25 cellular contexts compared by ENCODE assay signal in genomic region chr1:94654505-94654904, GRCh38.
A peak's percentile ranks its signal among the peaks of the same experiment; 100 is the strongest.
DNase-seq lines count a peak whose midpoint lies in the region; ATAC-seq, FAIRE-seq and TF ChIP-seq lines count a peak whose summit lies in the region.
"Had no signal": no experiment of that assay in that cellular context is flagged by ENCODE, and none has a peak within 500 bp of the region (broad histone marks: within the 10 kb centered on the region; RNA-seq: fewer than 3 reads in every experiment).

No MANE protein-coding gene starts in this region.

- peak overlapping the region; percentile 95 for H3K18ac ChIP-seq in mesendoderm (ENCODE audit: low read length)

- H3K79me2 ChIP-seq in PC-3 (ENCODE audit: low read length) (no peaks in the 10 kb centered on the region), mesendoderm (ENCODE audit: control insufficient read depth, insufficient read depth, low read length) (no peaks in the 10 kb centered on the region), OCI-LY7 (ENCODE audit: insufficient read depth, low read depth, low read length) (no peaks in the 10 kb centered on the region)

- H3K9ac ChIP-seq in HUES48 (ENCODE audit: low read depth, low read length), result no peak overlapping the region
- H3K9ac ChIP-seq in PC-3 (ENCODE audit: low read length), result no peak overlapping the region
- no peak overlapping the region for H3K9ac ChIP-seq in mesendoderm (ENCODE audit: low read length)
- H3K9ac ChIP-seq: neural progenitor cell had no signal

- peak overlapping the region; percentile 97 for H2BK120ac ChIP-seq in mesendoderm (ENCODE audit: low read depth, low read length)

- intact Hi-C loops in PC-3 (cut with micrococcal nuclease) (loop anchor here (5.0 kb wide), 1 partner anchor 52 kb away; no protein-coding TSS in a partner anchor), OCI-LY7 (cut with micrococcal nuclease; ENCODE audit: unreplicated experiment) (no loop called here)

- FAIRE-seq in bronchial epithelial cell (lab: Jason Lieb, UNC), result no peak
- FAIRE-seq: endothelial cell of umbilical vein, GM18507, urothelium cell line had no signal

- peak overlapping the region; percentile 56 for H3K56ac ChIP-seq in mesendoderm (ENCODE audit: low read length)

- H3K27ac ChIP-seq in HUES48 (ENCODE audit: low read depth, low read length) (peak overlapping the region; percentile 39), PC-3 (ENCODE audit: low read length) (no peak overlapping the region), mesendoderm (ENCODE audit: low read depth, low read length) (peak overlapping the region; percentile 61), OCI-LY7 (ENCODE audit: low read depth, low read length, poor library complexity, severe bottlenecking) (no peak overlapping the region)
- H3K27ac ChIP-seq: C4-2B, neural progenitor cell had no signal

- H4K20me1 ChIP-seq in PC-3 (ENCODE audit: low read length), result no peaks in the 10 kb centered on the region
- no peaks in the 10 kb centered on the region for H4K20me1 ChIP-seq in OCI-LY7 (ENCODE audit: insufficient read depth, low read length)

- H3K23ac ChIP-seq in mesendoderm (ENCODE audit: low read length), result no peak overlapping the region

- DNase-seq in PC-3 (no peak), bronchial epithelial cell (ENCODE audit: low read depth) (peak; percentile 41), mesendoderm (no peak), OCI-LY7 (ENCODE audit: low spot score) (no peak), MV-4-11 (lab: John Stamatoyannopoulos, UW) (no peak), NCI-H146 (lab: John Stamatoyannopoulos, UW) (no peak)
- DNase-seq in activated CD4-positive, CD25-positive, alpha-beta regulatory T cell treated with anti-CD3 and anti-CD28 coated beads, Interleukin-2, amount 50 U/mL, for 72 hours, result no peak
- DNase-seq: activated CD8-positive, alpha-beta memory T cell treated with anti-CD3 and anti-CD28 coated beads for 24 hours; activated effector memory CD4-positive, alpha-beta T cell treated with Interleukin-2 at 50 U/mL for 16 hours; anterior cingulate cortex; central memory CD4-positive, alpha-beta T cell; H9; KG1; NCI-H1930; NCI-H526; sigmoid colon; stimulated activated CD4-positive, alpha-beta T cell treated with anti-CD3 and anti-CD28 coated beads, Interleukin-4, amount 100 ng/mL, for 4 hours; stimulated activated naive B cell treated with anti-CD40 and anti-IgM and Interleukin-4, amounts not matched to agents 10 μg/mL and 1 μg/mL and 100 μg/mL, for 72 hours; T-helper 2 cell had no signal

- H3K4me2 ChIP-seq in PC-3 (ENCODE audit: low read length), result no peak overlapping the region
- no peak overlapping the region for H3K4me2 ChIP-seq in mesendoderm (ENCODE audit: low read length)
- H3K4me2 ChIP-seq in OCI-LY7 (ENCODE audit: low read length), result no peak overlapping the region
- H3K4me2 ChIP-seq: neural progenitor cell had no signal

- H2AFZ ChIP-seq in PC-3 (ENCODE audit: low read length) (no peak overlapping the region), OCI-LY7 (ENCODE audit: low read length) (no peak overlapping the region)
- H2AFZ ChIP-seq: neural progenitor cell had no signal

- H4K5ac ChIP-seq in mesendoderm (ENCODE audit: low read length), result no peak overlapping the region

- CTCF ChIA-PET in PC-3 (lab: Charles Lee), result no interaction called here
- CTCF ChIA-PET in OCI-LY7 (lab: Charles Lee; ENCODE audit: unreplicated experiment), result no interaction called here

- H3K4me1 ChIP-seq in HUES48 (ENCODE audit: control insufficient read depth, insufficient read depth, low read length) (peaks cover 25% of the 10 kb centered on the region), PC-3 (ENCODE audit: insufficient read depth, low read length) (peaks cover 14% of the 10 kb centered on the region), mesendoderm (ENCODE audit: control insufficient read depth, low read depth, low read length) (peaks cover 12% of the 10 kb centered on the region), OCI-LY7 (ENCODE audit: insufficient read depth, low read length, poor library complexity, severe bottlenecking) (no peaks in the 10 kb centered on the region)

- POLR2A ChIA-PET in PC-3 (lab: Charles Lee; ENCODE audit: unreplicated experiment), result interaction anchor here (0.6 kb wide), 1 partner anchor 902 kb away, joined by 3 read pairs; no protein-coding TSS in a partner anchor
- POLR2A ChIA-PET in OCI-LY7 (lab: Charles Lee), result interaction anchor here (1.6 kb wide), 1 partner anchor 22 kb away, joined by 3 read pairs; no protein-coding TSS in a partner anchor

- H3K27me3 ChIP-seq in HUES48 (ENCODE audit: control insufficient read depth, insufficient read depth, low read length) (no peaks in the 10 kb centered on the region), PC-3 (ENCODE audit: low read length) (no peaks in the 10 kb centered on the region), bronchial epithelial cell (ENCODE audit: control insufficient read depth, insufficient read depth, low read length) (no peaks in the 10 kb centered on the region), mesendoderm (ENCODE audit: insufficient read depth, low read length, poor library complexity) (no peaks in the 10 kb centered on the region)
- H3K27me3 ChIP-seq: neural progenitor cell, sigmoid colon had no signal

- H3K9me3 ChIP-seq in HUES48 (ENCODE audit: control insufficient read depth, insufficient read depth, low read length) (no peaks in the 10 kb centered on the region), PC-3 (ENCODE audit: low read length) (no peaks in the 10 kb centered on the region), OCI-LY7 (ENCODE audit: low read length) (no peaks in the 10 kb centered on the region)
- H3K9me3 ChIP-seq: sigmoid colon had no signal

- peak overlapping the region; percentile 58 for H3K4ac ChIP-seq in mesendoderm (ENCODE audit: low read depth, low read length)

- no CpG with 5 or more reads among the region's 1 CpG for WGBS in mesendoderm (ENCODE audit: extremely low coverage, insufficient coverage, low lambda C conversion rate)

- H3K4me3 ChIP-seq in HUES48 (ENCODE audit: low read depth, low read length) (no peak overlapping the region), PC-3 (ENCODE audit: low read length) (no peak overlapping the region), bronchial epithelial cell (ENCODE audit: low read depth, low read length) (no peak overlapping the region), mesendoderm (ENCODE audit: low read length) (no peak overlapping the region), OCI-LY7 (ENCODE audit: low read depth, low read length, poor library complexity, severe bottlenecking) (no peak overlapping the region)
- H3K4me3 ChIP-seq: neural progenitor cell, sigmoid colon had no signal

- BruUV-seq in PC-3 (replicated peaks; lab: Mats Ljungman, UMichigan) (no TSS peak), OCI-LY7 (replicated peaks; lab: Mats Ljungman, UMichigan) (no TSS peak)

- H2BK15ac ChIP-seq in mesendoderm (replicated peaks; ENCODE audit: low read depth), result no peak overlapping the region

- peak overlapping the region; percentile 66 for H2BK5ac ChIP-seq in mesendoderm (ENCODE audit: low read length)

- H3F3A ChIP-seq in PC-3 (ENCODE audit: low read length, unreplicated experiment), result no peaks in the 10 kb centered on the region

- H2AK5ac ChIP-seq in mesendoderm (ENCODE audit: low read length), result peak overlapping the region; percentile 28

- TF ChIP-seq CTCF in PC-3 (conservative IDR thresholded peaks at IDR 0.05; ENCODE audit: low read depth, low read length), result no peak
- no peak for TF ChIP-seq CTCF in bronchial epithelial cell (IDR thresholded peaks at IDR 0.05; ENCODE audit: insufficient read depth, low read length, severe bottlenecking)
- TF ChIP-seq CTCF in OCI-LY7 (conservative IDR thresholded peaks at IDR 0.05; ENCODE audit: low read length), result no peak

- H4K8ac ChIP-seq in mesendoderm (ENCODE audit: low read depth, low read length), result peak overlapping the region; percentile 29

- ATAC-seq in PC-3, result peak; percentile 20; the same call in 1 of the 2 replicates
- ATAC-seq: stimulated activated naive B cell treated with anti-CD40 and anti-IgM and Interleukin-4, amounts not matched to agents 10 μg/mL and 1 μg/mL and 100 μg/mL, for 72 hours had no signal

- H3K79me1 ChIP-seq in mesendoderm (ENCODE audit: low read length), result no peaks in the 10 kb centered on the region

- H3K36me3 ChIP-seq in HUES48 (ENCODE audit: control insufficient read depth, insufficient read depth, low read length), result no peaks in the 10 kb centered on the region
- no peaks in the 10 kb centered on the region for H3K36me3 ChIP-seq in PC-3 (ENCODE audit: low read depth, low read length)
- no peaks in the 10 kb centered on the region for H3K36me3 ChIP-seq in bronchial epithelial cell (ENCODE audit: control insufficient read depth, insufficient read depth, low read length)
- no peaks in the 10 kb centered on the region for H3K36me3 ChIP-seq in mesendoderm (ENCODE audit: control insufficient read depth, insufficient read depth, low read length)
- H3K36me3 ChIP-seq in OCI-LY7 (ENCODE audit: insufficient read depth, low read length), result no peaks in the 10 kb centered on the region
- H3K36me3 ChIP-seq: neural progenitor cell, sigmoid colon had no signal

- no peaks in the 10 kb centered on the region for H3K9me2 ChIP-seq in PC-3 (replicated peaks; ENCODE audit: low read length)
- no peaks in the 10 kb centered on the region for H3K9me2 ChIP-seq in OCI-LY7 (ENCODE audit: insufficient read depth, low read length)

Comparison
In these comparisons a context has a peak if more than half of its experiments do, and no peak if none do; other contexts are left out.
1. H3K27ac ChIP-seq: peak in HUES48 (single experiment) and mesendoderm (single experiment); none in PC-3 (single experiment) and OCI-LY7 (single experiment).